Comparison of ENCODE assay signal across 8 cellular contexts in genomic region chrX:68895339-68896250, GRCh38.
DNase-seq lines count a peak whose midpoint lies in the region; ATAC-seq and TF ChIP-seq lines count a peak whose summit lies in the region.

No MANE protein-coding gene starts in this region.

- peak overlapping the region in 4 of 7 donors; percentile 15 to 41 (median 28) for H3K27ac Mint-ChIP-seq in CD14-positive monocyte
- H3K27ac Mint-ChIP-seq in glutamatergic neuron (ENCODE audit: unreplicated experiment) = no peak overlapping the region

- H3K9me3 ChIP-seq in Peyer's patch = no peaks in the 10 kb centered on the region

- peak; percentile 49 for DNase-seq in CD14-positive monocyte (ENCODE audit: low spot score)
- DNase-seq in Peyer's patch = peak in 2 of 3 donors; percentile 73 to 80
- DNase-seq in fibroblast of mammary gland (ENCODE audit: low read depth) = peak; percentile 29
- DNase-seq in omental fat pad (ENCODE audit: low spot score) = peak; percentile 45
- no peak for DNase-seq in putamen (ENCODE audit: low spot score)
- no peak for DNase-seq in GM20000 (ENCODE audit: low spot score)
- DNase-seq in glutamatergic neuron = no peak

- H3K4me3 ChIP-seq in Peyer's patch (peak overlapping the region in 1 of 4 donors; percentile 33), fibroblast of mammary gland (ENCODE audit: control insufficient read depth, low read depth, low read length) (no peak overlapping the region)

- peaks cover 0 to 9% (median 0%) of the 10 kb centered on the region in 3 donors for H3K27me3 Mint-ChIP-seq in CD14-positive monocyte (ENCODE audit: low read depth in 3 of 3)
- peaks cover 3% of the 10 kb centered on the region for H3K27me3 Mint-ChIP-seq in glutamatergic neuron (ENCODE audit: unreplicated experiment)

- H3K4me1 ChIP-seq in Peyer's patch = peaks cover 0 to 19% (median 0%) of the 10 kb centered on the region in 4 donors

- H3K4me3 Mint-ChIP-seq in CD14-positive monocyte (peak overlapping the region; percentile 62 to 69), glutamatergic neuron (ENCODE audit: unreplicated experiment) (no peak overlapping the region)

- H3K27me3 ChIP-seq in Peyer's patch = no peaks in the 10 kb centered on the region

- H3K27ac ChIP-seq in Peyer's patch = peak overlapping the region; percentile 25 to 88 (median 75)

- H3K36me3 Mint-ChIP-seq in CD14-positive monocyte (no peaks in the 10 kb centered on the region), glutamatergic neuron (ENCODE audit: unreplicated experiment) (no peaks in the 10 kb centered on the region)

- no peaks in the 10 kb centered on the region for H3K9me3 Mint-ChIP-seq in CD14-positive monocyte
- H3K9me3 Mint-ChIP-seq in glutamatergic neuron (ENCODE audit: unreplicated experiment) = no peaks in the 10 kb centered on the region

- no peaks in the 10 kb centered on the region for H3K36me3 ChIP-seq in Peyer's patch

- no peak for TF ChIP-seq POLR2A in Peyer's patch (IDR thresholded peaks at IDR 0.05)

- intact Hi-C loops in CD14-positive monocyte (cut with micrococcal nuclease) = no loop called here

- ATAC-seq in omental fat pad (ENCODE audit: low FRiP score) (peak; percentile 62), HG03432 (IDR thresholded peaks at IDR 0.05; ENCODE audit: unreplicated experiment) (no peak)

- H3K4me1 Mint-ChIP-seq in CD14-positive monocyte = peaks cover 18% of the 10 kb centered on the region
- no peaks in the 10 kb centered on the region for H3K4me1 Mint-ChIP-seq in glutamatergic neuron (ENCODE audit: low read depth, unreplicated experiment)

- TF ChIP-seq CTCF in CD14-positive monocyte (IDR thresholded peaks at IDR 0.05) = no peak
- peak in 1 of 6 experiments; percentile 22 for TF ChIP-seq CTCF in Peyer's patch (IDR thresholded peaks at IDR 0.05)
- TF ChIP-seq CTCF in fibroblast of mammary gland (conservative IDR thresholded peaks at IDR 0.05; ENCODE audit: control insufficient read depth, insufficient read depth, low read depth, low read length) = no peak
- no peak for TF ChIP-seq CTCF in omental fat pad (IDR thresholded peaks at IDR 0.05)
- TF ChIP-seq CTCF in GM20000 (IDR thresholded peaks at IDR 0.05; ENCODE audit: extremely low read depth, missing control alignments) = no peak
- TF ChIP-seq CTCF in glutamatergic neuron (IDR thresholded peaks at IDR 0.05; ENCODE audit: partially characterized antibody, unreplicated experiment) = no peak

Comparison
In these comparisons a context has a peak if more than half of its experiments do, and no peak if none do; other contexts are left out.
1. DNase-seq: peak in CD14-positive monocyte (single experiment), Peyer's patch (2 of 3), fibroblast of mammary gland (single experiment) and omental fat pad (single experiment); none in putamen (single experiment), GM20000 (single experiment) and glutamatergic neuron (single experiment).